ENCODE assay signal across 14 cellular contexts in genomic region chr5:157323107-157323706, GRCh38. TPM values are rescaled to one million over a fixed set of nuclear protein-coding genes. Genes with fewer than 3 reads are reported as not detected.
DNase-seq lines count a peak whose midpoint lies in the region; ATAC-seq, FAIRE-seq and TF ChIP-seq lines count a peak whose summit lies in the region.
"Had no signal": no experiment of that assay in that cellular context is flagged by ENCODE, and none has a peak within 500 bp of the region (broad histone marks: within the 10 kb centered on the region; RNA-seq: fewer than 3 reads in every experiment).

No MANE protein-coding gene starts in this region.

- no peaks in the 10 kb centered on the region for H3K4me1 ChIP-seq in IMR-90 (ENCODE audit: control insufficient read depth, insufficient read depth, low read length)
- H3K4me1 ChIP-seq in H1 (replicated peaks in 1 of 4; ENCODE audit: control insufficient read depth in 3 of 4, insufficient read depth in 4 of 4, low read length in 3 of 4): no peaks in the 10 kb centered on the region

- intact Hi-C loops in IMR-90 (cut with micrococcal nuclease): no loop called here

- no peak overlapping the region for H2BK12ac ChIP-seq in H1 (ENCODE audit: low read depth, low read length)

- H2AK9ac ChIP-seq in IMR-90 (replicated peaks; ENCODE audit: low read depth, low read length, poor library complexity): peak overlapping the region; percentile 18

- no peak overlapping the region for H3K18ac ChIP-seq in IMR-90 (ENCODE audit: low read depth, low read length)
- no peak overlapping the region for H3K18ac ChIP-seq in H1 (ENCODE audit: extremely low read depth, low read length)

- FAIRE-seq in H1 (lab: Jason Lieb, UNC): no peak
- FAIRE-seq: colon had no signal

- H2AK5ac ChIP-seq in IMR-90 (ENCODE audit: low read depth, low read length) (no peak overlapping the region), H1 (ENCODE audit: low read depth, low read length) (no peak overlapping the region)

- no peak overlapping the region for H4K8ac ChIP-seq in IMR-90 (ENCODE audit: low read depth in 2 of 2, low read length in 2 of 2)
- no peak overlapping the region for H4K8ac ChIP-seq in H1 (ENCODE audit: extremely low read depth, insufficient read depth, low read length)

- H3K79me1 ChIP-seq in IMR-90 (ENCODE audit: low read depth in 1 of 2, low read length in 2 of 2): no peaks in the 10 kb centered on the region
- H3K79me1 ChIP-seq in H1 (ENCODE audit: low read depth, low read length): no peaks in the 10 kb centered on the region

- H2BK5ac ChIP-seq in IMR-90 (ENCODE audit: low read depth, low read length, poor library complexity, severe bottlenecking) (no peak overlapping the region), H1 (ENCODE audit: low read depth, low read length) (no peak overlapping the region)

- peak overlapping the region; percentile 51 for H3K27ac Mint-ChIP-seq in activated naive CD4-positive, alpha-beta T cell treated with anti-CD3 and anti-CD28 coated beads, Interleukin-2, amount 50 U/mL, for 24 hours
- H3K27ac Mint-ChIP-seq: activated T-helper 2 cell treated with anti-CD3 and anti-CD28 coated beads, Interferon-gamma antibody, Interleukin-2, Interleukin-4, amounts not matched to agents 10 μg/mL and 5 μg/mL and 100 μg/mL, durations not matched to agents 14 hours and 24 hours and 36 hours had no signal

- H3K4me1 Mint-ChIP-seq in activated naive CD4-positive, alpha-beta T cell treated with anti-CD3 and anti-CD28 coated beads, Interleukin-2, amount 50 U/mL, for 24 hours: peaks cover 22% of the 10 kb centered on the region

- H3K9me3 Mint-ChIP-seq in activated naive CD4-positive, alpha-beta T cell treated with anti-CD3 and anti-CD28 coated beads, Interleukin-2, amount 50 U/mL, for 24 hours: no peaks in the 10 kb centered on the region
- H3K9me3 Mint-ChIP-seq: activated T-helper 2 cell treated with anti-CD3 and anti-CD28 coated beads, Interferon-gamma antibody, Interleukin-2, Interleukin-4, amounts not matched to agents 10 μg/mL and 5 μg/mL and 100 μg/mL, durations not matched to agents 14 hours and 24 hours and 36 hours had no signal

- no peak for DNase-seq in activated naive CD4-positive, alpha-beta T cell (lab: John Stamatoyannopoulos, UW)
- DNase-seq in IMR-90 (no peak), H1 (ENCODE audit: low read depth in 1 of 2, low spot score in 2 of 2) (peak in 1 of 2 experiments; percentile 85), retinal pigment epithelial cell (ENCODE audit: low read depth) (no peak), HK-2 (ENCODE audit: unreplicated experiment) (no peak), hypothalamus (lab: John Stamatoyannopoulos, UW) (no peak), cerebellum (ENCODE audit: low spot score) (no peak)
- DNase-seq: AML-193, Kasumi-1, NCI-H2227 treated with DMSO at 0.1 percent for 48 hours had no signal

- no peak overlapping the region for H3K4me3 Mint-ChIP-seq in activated naive CD4-positive, alpha-beta T cell treated with anti-CD3 and anti-CD28 coated beads, Interleukin-2, amount 50 U/mL, for 24 hours

- H3K9ac ChIP-seq in IMR-90 (ENCODE audit: low read depth, low read length) (no peak overlapping the region), H1 (replicated peaks in 1 of 4; ENCODE audit: extremely low read depth in 1 of 4, low read depth in 3 of 4, low read length in 3 of 4) (no peak overlapping the region)

- H3K4ac ChIP-seq in IMR-90 (ENCODE audit: low read depth, low read length) (no peak overlapping the region), H1 (replicated peaks; ENCODE audit: insufficient read length, low read depth, low read length) (no peak overlapping the region)

- H3K9me3 ChIP-seq in IMR-90 (ENCODE audit: control insufficient read depth, insufficient read depth, low read length) (no peaks in the 10 kb centered on the region), H1 (ENCODE audit: insufficient read depth in 2 of 2, low read depth in 1 of 2, low read length in 1 of 2) (no peaks in the 10 kb centered on the region)
- H3K9me3 ChIP-seq: thoracic aorta had no signal

- TF ChIP-seq EP300 in H1 (IDR thresholded peaks at IDR 0.05; ENCODE audit: borderline replicate concordance in 1 of 2, low read depth in 2 of 2, low read length in 2 of 2): no peak

- POLR2A ChIA-PET in IMR-90 (lab: Charles Lee; ENCODE audit: unreplicated experiment): no interaction called here
- POLR2A ChIA-PET in H1 (lab: Charles Lee; ENCODE audit: partially characterized antibody): interaction anchor here (1.0 to 1.8 kb wide), 2 partner anchors 12 to 50 kb away, joined by 3 to 4 read pairs; no protein-coding TSS in a partner anchor

- H3K14ac ChIP-seq in IMR-90 (replicated peaks; ENCODE audit: low read depth, low read length) (no peak overlapping the region), H1 (ENCODE audit: insufficient read length) (no peak overlapping the region)

- H4K91ac ChIP-seq in IMR-90 (ENCODE audit: insufficient read depth, low read depth, low read length) (no peak overlapping the region), H1 (replicated peaks; ENCODE audit: insufficient read length, low read length) (no peak overlapping the region)

- no peak for TF ChIP-seq RAD21 in IMR-90 (IDR thresholded peaks at IDR 0.05; ENCODE audit: low read length)
- peak; percentile 13 to 26; a peak in 2 of 4 replicates for TF ChIP-seq RAD21 in H1 (IDR thresholded peaks at IDR 0.05 in 1 of 2, conservative IDR thresholded peaks at IDR 0.05 in 1 of 2; ENCODE audit: low read depth in 2 of 2, low read length in 2 of 2)

- H3K27me3 ChIP-seq in IMR-90 (ENCODE audit: control insufficient read depth, insufficient read depth, low read length): no peaks in the 10 kb centered on the region; the same call in 1 of the 2 replicates
- H3K27me3 ChIP-seq in H1 (replicated peaks in 1 of 4; ENCODE audit: control insufficient read depth in 3 of 4, extremely low read depth in 1 of 4, insufficient read depth in 3 of 4, low read length in 3 of 4): no peaks in the 10 kb centered on the region

- CTCF ChIA-PET in IMR-90 (lab: Yijun Ruan, JAX) (no interaction called here), H1 (lab: Charles Lee; ENCODE audit: partially characterized antibody) (interaction anchor here (0.9 to 12.4 kb wide), 26 partner anchors 7 to 548 kb away, joined by 3 to 157 read pairs (median 6); a partner anchor contains a TSS)

- H3K36me3 ChIP-seq in IMR-90 (ENCODE audit: control insufficient read depth, insufficient read depth, low read length) (no peaks in the 10 kb centered on the region), H1 (ENCODE audit: control insufficient read depth in 2 of 4, insufficient read depth in 4 of 4, low read length in 3 of 4) (peaks cover 4 to 21% (median 16%) of the 10 kb centered on the region in 4 experiments; a peak in 6 of 8 replicates)

- no peak overlapping the region for H3K23ac ChIP-seq in IMR-90 (ENCODE audit: low read depth, low read length)
- H3K23ac ChIP-seq in H1 (ENCODE audit: insufficient read length): no peak overlapping the region

- no peak overlapping the region for H2BK20ac ChIP-seq in IMR-90 (ENCODE audit: low read depth, low read length)
- H2BK20ac ChIP-seq in H1 (ENCODE audit: low read length): no peak overlapping the region

- H2AFZ ChIP-seq in IMR-90 (replicated peaks; ENCODE audit: low read length, poor library complexity): no peak overlapping the region
- no peak overlapping the region for H2AFZ ChIP-seq in H1 (ENCODE audit: low read length)

- no peak overlapping the region for H2BK15ac ChIP-seq in IMR-90 (ENCODE audit: low read depth, low read length)
- H2BK15ac ChIP-seq in H1 (ENCODE audit: low read length): no peak overlapping the region

- H3K79me2 ChIP-seq in H1 (ENCODE audit: control insufficient read depth in 1 of 2, insufficient read depth in 2 of 2, low read length in 2 of 2): no peaks in the 10 kb centered on the region

- no peak for ATAC-seq in IMR-90 (ENCODE audit: low read depth)

- TF ChIP-seq POLR2A in IMR-90 (IDR thresholded peaks at IDR 0.05; ENCODE audit: low read depth, low read length) (no peak), H1 (IDR thresholded peaks at IDR 0.05; ENCODE audit: control extremely low read depth in 1 of 2, low read depth in 2 of 2, low read length in 2 of 2) (no peak)

- no peaks in the 10 kb centered on the region for H3K27me3 Mint-ChIP-seq in activated naive CD4-positive, alpha-beta T cell treated with anti-CD3 and anti-CD28 coated beads, Interleukin-2, amount 50 U/mL, for 24 hours

- no peaks in the 10 kb centered on the region for H4K20me1 ChIP-seq in IMR-90 (ENCODE audit: insufficient read depth, low read length)
- H4K20me1 ChIP-seq in H1 (replicated peaks in 1 of 2; ENCODE audit: control insufficient read depth in 1 of 2, insufficient read depth in 2 of 2, low read length in 2 of 2): peaks cover 0 to 2% of the 10 kb centered on the region in 2 experiments

- TF ChIP-seq CTCF in IMR-90 (conservative IDR thresholded peaks at IDR 0.05; ENCODE audit: low read depth, low read length): peak; percentile 17; the same call in 1 of the 2 replicates
- TF ChIP-seq CTCF in H1 (IDR thresholded peaks at IDR 0.05; ENCODE audit: control extremely low read depth in 1 of 3, insufficient read depth in 1 of 3, low read depth in 1 of 3, low read length in 3 of 3): peak; percentile 72 to 90 (median 84)
- peak; percentile 42 for TF ChIP-seq CTCF in retinal pigment epithelial cell (conservative IDR thresholded peaks at IDR 0.05; ENCODE audit: low read depth, low read length)

- no peak overlapping the region for H3K56ac ChIP-seq in IMR-90 (ENCODE audit: extremely low read depth, insufficient read depth, low read length)
- no peak overlapping the region for H3K56ac ChIP-seq in H1 (replicated peaks; ENCODE audit: insufficient read length, low read depth, low read length)

- H3K4me2 ChIP-seq in IMR-90 (ENCODE audit: low read depth, low read length): no peak overlapping the region
- no peak overlapping the region for H3K4me2 ChIP-seq in H1 (ENCODE audit: insufficient read depth in 1 of 2, low read depth in 2 of 2, low read length in 2 of 2)

- no peak overlapping the region for H3K27ac ChIP-seq in IMR-90 (ENCODE audit: insufficient read depth, low read length)
- H3K27ac ChIP-seq in H1 (ENCODE audit: low read depth, low read length): no peak overlapping the region
- H3K27ac ChIP-seq: thoracic aorta had no signal

- no peak overlapping the region for H3K4me3 ChIP-seq in IMR-90 (ENCODE audit: insufficient read depth, low read depth, low read length)
- no peak overlapping the region for H3K4me3 ChIP-seq in H1 (ENCODE audit: extremely low read depth in 1 of 4, insufficient read depth in 2 of 4, low read depth in 3 of 4, low read length in 4 of 4)
- H3K4me3 ChIP-seq in retinal pigment epithelial cell (ENCODE audit: low read length): no peak overlapping the region
- H3K4me3 ChIP-seq: thoracic aorta had no signal

- in situ Hi-C loops in IMR-90 (cut with MboI; ENCODE audit: low sequenced_read_pairs): loop anchor here (10.0 kb wide), 1 partner anchor 412 kb away; the partner anchor contains the start of gene THG1L

- BruUV-seq in IMR-90 (replicated peaks; lab: Mats Ljungman, UMichigan): no TSS peak

- H4K5ac ChIP-seq in IMR-90 (ENCODE audit: low read depth, low read length): no peak overlapping the region
- no peak overlapping the region for H4K5ac ChIP-seq in H1 (ENCODE audit: insufficient read length, low read depth, low read length)

- dilution Hi-C loops in IMR-90 (cut with HindIII; ENCODE audit: low sequenced_read_pairs, unreplicated experiment): no loop called here

- no peaks in the 10 kb centered on the region for H3K23me2 ChIP-seq in H1 (ENCODE audit: low read depth, low read length)

- H3K9me1 ChIP-seq in IMR-90 (ENCODE audit: insufficient read depth, low read length): no peaks in the 10 kb centered on the region

- H3K36me3 Mint-ChIP-seq in activated naive CD4-positive, alpha-beta T cell treated with anti-CD3 and anti-CD28 coated beads, Interleukin-2, amount 50 U/mL, for 24 hours: peaks cover 30% of the 10 kb centered on the region

- WGBS in IMR-90 (ENCODE audit: extremely low coverage in 2 of 2, insufficient read length in 1 of 2), 2 experiments: 100% methylated on average over 3 of the region's 10 CpGs; no CpG with 5 or more reads in 1 of the 2 experiments
- WGBS in H1 (ENCODE audit: extremely low coverage in 1 of 2, insufficient coverage in 1 of 2, insufficient read length in 1 of 2, insufficient replicate concordance in 2 of 2, low coverage in 1 of 2, low lambda C conversion rate in 2 of 2, missing lambda C conversion rate in 1 of 2), 2 experiments: 72% methylated on average over 10 of the region's 10 CpGs; no CpG with 5 or more reads in 1 of the 2 experiments

- H2BK120ac ChIP-seq in IMR-90 (ENCODE audit: low read depth, low read length) (no peak overlapping the region), H1 (replicated peaks; ENCODE audit: low read depth, low read length) (no peak overlapping the region)

RNA-seq across cellular contexts. Expression of gene CYFIP2, which starts 57.3 kb away (rescaled TPM):
- total RNA-seq in IMR-90 (2012; rRNA removed) (11.7 and 13.4 TPM in 2 replicates), cerebellum (94.8 TPM)
- polyA plus RNA-seq in IMR-90 (2012; rRNA removed) (6.7 and 6.8 TPM in 2 replicates), H1 (2011; rRNA removed) (45.1 and 60.6 TPM in 2 replicates)
- polyA plus RNA-seq in IMR-90 (2012; cell fraction: cytosol; rRNA removed): 5.7 and 7.9 TPM in 2 replicates
- 8.1 and 10.4 TPM in 2 replicates for polyA plus RNA-seq in IMR-90 (2012; cell fraction: nucleus; rRNA removed; ENCODE audit: low replicate concordance)
- total RNA-seq in H1 (2021; fragmentation: NEBNext Ultra II Directional; extraction: Animal tissue kit (Norgen Biotek cat#: 25700)): 80.6 and 85.3 TPM in 2 replicates
- 47.8 TPM for polyA plus RNA-seq in H1 (2011; cell fraction: cytosol; rRNA removed)
- polyA plus RNA-seq in H1 (2011; cell fraction: nucleus; rRNA removed): 106 TPM
- 57.8 to 92.7 TPM (median 86.3 TPM) in 4 replicates for polyA plus RNA-seq in H1 (2012, experiment 1 of 2)
- polyA plus RNA-seq in H1 (2012, experiment 2 of 2): 47.4 TPM
- polyA plus RNA-seq in H1 (2013, experiment 1 of 2): 56.3 TPM
- 50.6 TPM for polyA plus RNA-seq in H1 (2013, experiment 2 of 2)
- 99.5 and 101 TPM in 2 replicates for polyA minus RNA-seq in H1 (2011; rRNA and poly(A)+ RNA removed)
- 47.6 TPM for polyA minus RNA-seq in H1 (2011; cell fraction: cytosol; rRNA and poly(A)+ RNA removed)
- polyA minus RNA-seq in H1 (2011; cell fraction: nucleus; rRNA and poly(A)+ RNA removed): 98.7 TPM

Comparison
In these comparisons a context has a peak if more than half of its experiments do, and no peak if none do; other contexts are left out.
1. CTCF ChIP-seq: peak in every context shown above with its lines; median percentile 84 in H1; 42 in retinal pigment epithelial cell; 17 in IMR-90.